8 cellular contexts compared by ENCODE assay signal in genomic region chr12:11650697-11651281, GRCh38. TPM values are rescaled to one million over a fixed set of nuclear protein-coding genes. Genes with fewer than 3 reads are reported as not detected.
A peak's percentile ranks its signal among the peaks of the same experiment; 100 is the strongest.
DNase-seq lines count a peak whose midpoint lies in the region; ATAC-seq and TF ChIP-seq lines count a peak whose summit lies in the region.

No MANE protein-coding gene starts in this region.

- H3K9me3 ChIP-seq in gastroesophageal sphincter (no peaks in the 10 kb centered on the region), ovary (no peaks in the 10 kb centered on the region)

- peak overlapping the region; percentile 98 for H3K4me3 Mint-ChIP-seq in activated T-cell treated with anti-CD3 and anti-CD28 coated beads, Interleukin-2, amount 50 U/mL, for 4 hours

- no peaks in the 10 kb centered on the region for H3K9me3 Mint-ChIP-seq in activated T-cell treated with anti-CD3 and anti-CD28 coated beads, Interleukin-2, amount 50 U/mL, for 4 hours

- H3K4me1 Mint-ChIP-seq in activated T-cell treated with anti-CD3 and anti-CD28 coated beads, Interleukin-2, amount 50 U/mL, for 4 hours (ENCODE audit: low read depth): peaks cover 47% of the 10 kb centered on the region

- intact Hi-C loops in ovary (cut with DNase I): no loop called here

- DNase-seq in GM12864 (ENCODE audit: low read depth) (no peak), NCI-H1092 (lab: John Stamatoyannopoulos, UW) (peak; percentile 26), ovary (no peak), HPDE6-E6E7 (ENCODE audit: extremely low spot score) (no peak)
- no peak for DNase-seq in activated T-cell treated with anti-CD3 and anti-CD28 coated beads, Interleukin-2, amount 50 U/mL, for 4 hours

- no peak for TF ChIP-seq CTCF in GM12864 (IDR thresholded peaks at IDR 0.05; ENCODE audit: low read depth, low read length, missing control alignments)
- TF ChIP-seq CTCF in gastroesophageal sphincter (IDR thresholded peaks at IDR 0.05): peak in 1 of 4 experiments; percentile 20
- TF ChIP-seq CTCF in ovary (IDR thresholded peaks at IDR 0.05): no peak

- H3K36me3 Mint-ChIP-seq in activated T-cell treated with anti-CD3 and anti-CD28 coated beads, Interleukin-2, amount 50 U/mL, for 4 hours (ENCODE audit: insufficient read depth): no peaks in the 10 kb centered on the region

- H3K27me3 Mint-ChIP-seq in activated T-cell treated with anti-CD3 and anti-CD28 coated beads, Interleukin-2, amount 50 U/mL, for 4 hours (ENCODE audit: low read depth): no peaks in the 10 kb centered on the region

- WGBS in gastroesophageal sphincter (ENCODE audit: low coverage in 1 of 2), 2 donors: 1 to 2% methylated on average over 8 to 9 of the region's 9 CpGs
- 1 to 2% (median 2%) methylated on average over 9 of the region's 9 CpGs for WGBS in ovary, 3 donors

- TF ChIP-seq EP300 in gastroesophageal sphincter (IDR thresholded peaks at IDR 0.05) (no peak), ovary (IDR thresholded peaks at IDR 0.05) (no peak)

- ATAC-seq in activated T-cell treated with anti-CD3 and anti-CD28 coated beads, Interleukin-2, amount 50 U/mL, for 4 hours: no peak
- ATAC-seq in gastroesophageal sphincter: no peak
- ATAC-seq in GM18870 (IDR thresholded peaks at IDR 0.05; ENCODE audit: unreplicated experiment): no peak
- no peak for ATAC-seq in GM21576 (IDR thresholded peaks at IDR 0.05; ENCODE audit: unreplicated experiment)

- TF ChIP-seq POLR2A in gastroesophageal sphincter (IDR thresholded peaks at IDR 0.05): no peak
- TF ChIP-seq POLR2A in ovary (IDR thresholded peaks at IDR 0.05): no peak

- peaks cover 5 to 45% (median 19%) of the 10 kb centered on the region in 3 donors for H3K4me1 ChIP-seq in gastroesophageal sphincter
- peaks cover 4% of the 10 kb centered on the region for H3K4me1 ChIP-seq in ovary (ENCODE audit: insufficient read depth)

- H3K4me3 ChIP-seq in GM12864 (ENCODE audit: low read depth, low read length) (peak overlapping the region; percentile 62), gastroesophageal sphincter (peak overlapping the region; percentile 77 to 99), ovary (peak overlapping the region; percentile 70)

- peak overlapping the region; percentile 94 to 100 (median 98) for H3K27ac ChIP-seq in gastroesophageal sphincter
- no peak overlapping the region for H3K27ac ChIP-seq in ovary

- H3K27me3 ChIP-seq in gastroesophageal sphincter (no peaks in the 10 kb centered on the region), ovary (no peaks in the 10 kb centered on the region)

- no peaks in the 10 kb centered on the region for H3K36me3 ChIP-seq in gastroesophageal sphincter
- H3K36me3 ChIP-seq in ovary: no peaks in the 10 kb centered on the region

RNA-seq across cellular contexts. Expression of gene ETV6, which starts 1.3 kb away (rescaled TPM):
- total RNA-seq in activated T-cell treated with anti-CD3 and anti-CD28 coated beads, Interleukin-2, amount 50 U/mL, for 4 hours: 10 to 100 TPM; 46.7 to 58.0 (median 57.5) TPM
- 10 to 100 TPM; 18.7 to 30.1 (median 21.1) TPM for total RNA-seq in gastroesophageal sphincter
- total RNA-seq in ovary: 10 to 100 TPM in 6 of 7 donors, 1 to 10 TPM in 1; 6.2 to 34.6 (median 19.5) TPM
- 10 to 100 TPM in 1 of 2 donors, 1 to 10 TPM in 1; 4.4 to 11.5 TPM for polyA plus RNA-seq in ovary

Comparison
In these comparisons a context has a peak if more than half of its experiments do, and no peak if none do; other contexts are left out.
1. H3K27ac ChIP-seq: peak in gastroesophageal sphincter (4 of 4); none in ovary (0 of 2).
2. Peak in every context shown above with its lines, with median percentiles within 50 percentile points of each other: H3K4me3 ChIP-seq.